8 cellular contexts compared by ENCODE assay signal in the genomic region with DNA sequence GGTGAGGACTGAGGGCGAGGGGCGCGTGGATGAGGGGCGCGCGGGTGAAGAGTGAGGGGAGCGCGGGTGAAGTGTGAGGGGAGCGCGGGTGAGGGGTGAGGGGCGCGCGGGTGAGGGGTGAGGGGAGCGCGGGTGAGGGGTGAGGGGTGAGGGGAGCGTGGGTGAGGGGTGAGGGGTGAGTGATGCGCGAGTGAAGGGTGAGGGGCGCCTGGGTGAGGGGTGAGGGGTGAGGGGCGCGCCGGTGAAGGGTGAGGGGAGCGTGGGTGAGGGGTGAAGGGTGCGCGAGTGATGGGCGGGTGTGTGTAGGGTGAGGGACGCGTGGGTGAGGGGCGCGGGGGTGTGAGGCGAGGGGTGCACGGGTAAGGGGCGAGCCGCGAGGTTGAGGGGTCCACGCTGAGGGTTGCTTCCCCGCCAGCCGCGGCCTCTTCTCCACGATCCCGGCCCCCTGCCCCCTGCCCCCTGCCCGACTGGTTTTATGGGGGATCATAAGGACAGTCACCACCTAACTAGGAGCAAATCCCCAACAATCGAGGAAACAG. TPM values are rescaled to one million over a fixed set of nuclear protein-coding genes. Genes with fewer than 3 reads are reported as not detected.
DNase-seq lines count a peak whose midpoint lies in the region; TF ChIP-seq lines count a peak whose summit lies in the region.

No MANE protein-coding gene starts in this region.

- peaks cover 0 to 10% (median 0%) of the 10 kb centered on the region in 3 donors for H3K36me3 Mint-ChIP-seq in CD8-positive, alpha-beta memory T cell
- H3K36me3 Mint-ChIP-seq in T-helper 2 cell treated with Interferon-gamma antibody and Interleukin-4, amounts not matched to agents 5 μg/mL and 100 μg/mL, for 36 hours (ENCODE audit: low read depth) = peaks cover 3% of the 10 kb centered on the region

- intact Hi-C loops in prostate gland (cut with DNase I) = loop anchor here (5.0 kb wide), 1 partner anchor 80 kb away; the partner anchor contains the start of gene RBFA

- TF ChIP-seq CTCF in RWPE1 (conservative IDR thresholded peaks at IDR 0.05; ENCODE audit: low read depth) (no peak), fibroblast of the aortic adventitia (IDR thresholded peaks at IDR 0.05; ENCODE audit: insufficient read depth, low read length) (no peak), prostate gland (IDR thresholded peaks at IDR 0.05) (no peak)

- peaks cover 19 to 31% (median 26%) of the 10 kb centered on the region in 3 donors for H3K4me1 Mint-ChIP-seq in CD8-positive, alpha-beta memory T cell
- H3K4me1 Mint-ChIP-seq in T-helper 2 cell treated with Interferon-gamma antibody and Interleukin-4, amounts not matched to agents 5 μg/mL and 100 μg/mL, for 36 hours (ENCODE audit: low read depth) = peaks cover 18% of the 10 kb centered on the region

- POLR2A ChIA-PET in CD8-positive, alpha-beta memory T cell (lab: Charles Lee) = interaction anchor here (1.6 to 1.7 kb wide), 3 partner anchors 11 to 81 kb away, joined by 6 read pairs; partner anchors contain the start of genes HSBP1L1, RBFA and TXNL4A
- POLR2A ChIA-PET in RWPE1 (lab: Yijun Ruan, JAX; ENCODE audit: low non-redundant PET) = no interaction called here

- DNase-seq in CD8-positive, alpha-beta memory T cell = no peak
- DNase-seq in RWPE1 (ENCODE audit: low spot score) = no peak
- no peak for DNase-seq in fibroblast of the aortic adventitia (ENCODE audit: low read depth)
- DNase-seq in prostate gland (ENCODE audit: low spot score) = no peak
- DNase-seq in T-helper 2 cell treated with Interferon-gamma antibody and Interleukin-4, amounts not matched to agents 5 μg/mL and 100 μg/mL, for 36 hours (ENCODE audit: low spot score) = no peak
- no peak for DNase-seq in stimulated activated CD4-positive, alpha-beta T cell treated with anti-CD3 and anti-CD28 coated beads, Interleukin-2, amount 100 ng/mL, for 24 hours
- no peak for DNase-seq in activated CD8-positive, alpha-beta memory T cell treated with anti-CD3 and anti-CD28 coated beads for 24 hours
- DNase-seq in G401 (ENCODE audit: low spot score) = no peak

- no peaks in the 10 kb centered on the region for H3K9me3 Mint-ChIP-seq in CD8-positive, alpha-beta memory T cell
- no peaks in the 10 kb centered on the region for H3K9me3 Mint-ChIP-seq in T-helper 2 cell treated with Interferon-gamma antibody and Interleukin-4, amounts not matched to agents 5 μg/mL and 100 μg/mL, for 36 hours

- WGBS in prostate gland = 37% methylated on average over 43 of the region's 43 CpGs

- no peaks in the 10 kb centered on the region for H3K36me3 ChIP-seq in CD8-positive, alpha-beta memory T cell (ENCODE audit: insufficient read depth, low read length)
- no peaks in the 10 kb centered on the region for H3K36me3 ChIP-seq in prostate gland

- H3K27ac ChIP-seq in CD8-positive, alpha-beta memory T cell (ENCODE audit: low read depth, low read length) = no peak overlapping the region
- H3K27ac ChIP-seq in RWPE1 (peak overlapping the region; percentile 63), prostate gland (no peak overlapping the region)

- TF ChIP-seq POLR2A in prostate gland (IDR thresholded peaks at IDR 0.05) = no peak

- H3K4me3 Mint-ChIP-seq in CD8-positive, alpha-beta memory T cell = peak overlapping the region in 4 of 7 donors; percentile 8 to 86 (median 59)
- H3K4me3 Mint-ChIP-seq in T-helper 2 cell treated with Interferon-gamma antibody and Interleukin-4, amounts not matched to agents 5 μg/mL and 100 μg/mL, for 36 hours = no peak overlapping the region

- in situ Hi-C loops in G401 (cut with HindIII; ENCODE audit: low sequenced_read_pairs) = no loop called here

- no peaks in the 10 kb centered on the region for H3K27me3 ChIP-seq in CD8-positive, alpha-beta memory T cell (ENCODE audit: insufficient read depth, low read length, poor library complexity, severe bottlenecking)
- H3K27me3 ChIP-seq in prostate gland (replicated peaks; ENCODE audit: insufficient read depth) = no peaks in the 10 kb centered on the region

- peaks cover 23% of the 10 kb centered on the region for H3K4me1 ChIP-seq in CD8-positive, alpha-beta memory T cell (ENCODE audit: insufficient read depth, low read length)
- peaks cover 10% of the 10 kb centered on the region for H3K4me1 ChIP-seq in prostate gland (replicated peaks)

- H3K4me3 ChIP-seq in CD8-positive, alpha-beta memory T cell (ENCODE audit: low read length) = peak overlapping the region; percentile 65
- peak overlapping the region; percentile 74 for H3K4me3 ChIP-seq in fibroblast of the aortic adventitia (ENCODE audit: low read depth, low read length)
- H3K4me3 ChIP-seq in prostate gland = peak overlapping the region; percentile 90 to 97

- H3K27ac Mint-ChIP-seq in CD8-positive, alpha-beta memory T cell = no peak overlapping the region
- H3K27ac Mint-ChIP-seq in T-helper 2 cell treated with Interferon-gamma antibody and Interleukin-4, amounts not matched to agents 5 μg/mL and 100 μg/mL, for 36 hours = no peak overlapping the region

- no peaks in the 10 kb centered on the region for H3K27me3 Mint-ChIP-seq in CD8-positive, alpha-beta memory T cell
- H3K27me3 Mint-ChIP-seq in T-helper 2 cell treated with Interferon-gamma antibody and Interleukin-4, amounts not matched to agents 5 μg/mL and 100 μg/mL, for 36 hours (ENCODE audit: low read depth) = no peaks in the 10 kb centered on the region

- H3K9me3 ChIP-seq in CD8-positive, alpha-beta memory T cell (ENCODE audit: low read length) = no peaks in the 10 kb centered on the region
- no peaks in the 10 kb centered on the region for H3K9me3 ChIP-seq in prostate gland

- CTCF ChIA-PET in CD8-positive, alpha-beta memory T cell (lab: Charles Lee) = interaction anchor here (1.4 to 1.6 kb wide), 2 partner anchors 12 to 14 kb away, joined by 3 to 7 read pairs; no protein-coding TSS in a partner anchor
- CTCF ChIA-PET in RWPE1 (lab: Yijun Ruan, JAX) = no interaction called here

RNA-seq across cellular contexts. Expression of gene SLC66A2, which starts 1.1 kb away (rescaled TPM):
- total RNA-seq in CD8-positive, alpha-beta memory T cell = 10 to 100 TPM; 29.9 to 31.7 TPM
- polyA plus RNA-seq in CD8-positive, alpha-beta memory T cell = 18.3 TPM
- total RNA-seq in fibroblast of the aortic adventitia (ENCODE audit: low replicate concordance) (15.6 and 24.6 TPM in 2 replicates), prostate gland (10 to 100 TPM; 37.6 to 74.1 TPM)
- total RNA-seq in G401 (2014; rRNA removed; shearing (Covaris generic)) = 65.7 and 94.9 TPM in 2 replicates

RNA-seq across cellular contexts. Expression of gene HSBP1L1, which starts 11.9 kb away (rescaled TPM):
- 1 to 10 TPM; 3.3 to 4.2 TPM for total RNA-seq in CD8-positive, alpha-beta memory T cell
- 17.2 TPM for polyA plus RNA-seq in CD8-positive, alpha-beta memory T cell
- total RNA-seq in fibroblast of the aortic adventitia (ENCODE audit: low replicate concordance) (2.5 and 7.2 TPM in 2 replicates), prostate gland (10 to 100 TPM; 20.4 to 66.9 TPM)
- total RNA-seq in G401 (2014; rRNA removed; shearing (Covaris generic)) = 31.6 and 32.7 TPM in 2 replicates

RNA-seq across cellular contexts. Expression of gene TXNL4A, which starts 35.8 kb away (rescaled TPM):
- 100 to 1,000 TPM; 198 to 202 TPM for total RNA-seq in CD8-positive, alpha-beta memory T cell
- 260 TPM for polyA plus RNA-seq in CD8-positive, alpha-beta memory T cell
- 54.6 and 62.2 TPM in 2 replicates for total RNA-seq in fibroblast of the aortic adventitia (ENCODE audit: low replicate concordance)
- 10 to 100 TPM; 25.4 to 35.2 TPM for total RNA-seq in prostate gland
- total RNA-seq in G401 (2014; rRNA removed; shearing (Covaris generic)) = 170 and 209 TPM in 2 replicates
